ENCODE assay signal across 12 cellular contexts in the genomic region with DNA sequence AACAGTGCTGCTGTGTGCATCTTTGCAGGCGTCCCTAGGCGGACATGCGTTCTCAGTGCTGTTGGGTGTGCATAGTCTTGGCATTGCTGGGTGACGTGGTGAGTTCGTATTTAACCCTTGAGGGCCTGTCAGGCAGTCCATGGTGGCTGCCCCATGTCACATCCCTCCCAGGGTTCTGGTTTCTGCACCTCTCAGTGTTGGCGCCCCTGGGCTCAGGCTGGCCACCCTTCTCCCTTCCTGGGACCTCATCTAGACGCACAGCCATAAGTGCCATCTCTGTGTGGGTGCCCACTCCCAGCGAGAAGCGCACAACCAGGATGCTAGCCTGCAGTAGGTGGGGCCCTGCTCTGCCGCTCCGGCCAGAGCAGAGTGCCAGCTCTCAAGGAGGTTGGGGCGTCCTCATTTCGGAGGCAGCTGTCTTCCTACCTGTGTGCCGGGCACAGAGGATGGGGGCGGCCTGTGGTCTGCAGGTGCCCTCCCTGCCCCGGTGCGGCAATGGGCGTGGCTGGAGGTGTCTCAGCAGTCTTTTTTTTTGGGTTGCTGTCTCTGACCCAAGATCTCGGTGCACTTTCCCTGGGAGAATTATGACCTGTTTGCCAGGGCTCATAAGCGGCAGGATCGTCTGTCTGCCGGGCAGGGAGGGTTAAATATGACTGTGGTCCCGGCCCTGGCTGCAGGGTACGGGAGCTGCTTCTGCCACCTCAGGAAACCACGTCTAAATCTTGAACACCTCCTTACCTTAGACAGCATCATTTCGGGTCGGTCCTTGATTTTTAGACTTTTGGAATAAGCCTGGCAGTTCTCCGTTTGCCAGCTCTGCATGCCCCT. TPM values are rescaled to one million over a fixed set of nuclear protein-coding genes. Genes with fewer than 3 reads are reported as not detected.
DNase-seq lines count a peak whose midpoint lies in the region; ATAC-seq and TF ChIP-seq lines count a peak whose summit lies in the region.
"Had no signal": no experiment of that assay in that cellular context is flagged by ENCODE, and none has a peak within 500 bp of the region (broad histone marks: within the 10 kb centered on the region; RNA-seq: fewer than 3 reads in every experiment).

No MANE protein-coding gene starts in this region.

- 92 to 94% methylated on average over 26 to 28 of the region's 28 CpGs for WGBS in endodermal cell (ENCODE audit: insufficient coverage in 1 of 2, insufficient read length in 1 of 2), 2 experiments

- peak; percentile 32 to 52 (median 46) for ATAC-seq in T-cell (replicated peaks in 1 of 4)
- no peak for ATAC-seq in HG03342 (IDR thresholded peaks at IDR 0.05; ENCODE audit: unreplicated experiment)

- no peaks in the 10 kb centered on the region for H3K4me1 ChIP-seq in endodermal cell (ENCODE audit: control insufficient read depth, insufficient read depth, low read length)

- no peaks in the 10 kb centered on the region for H3K36me3 ChIP-seq in endodermal cell (ENCODE audit: control insufficient read depth, insufficient read depth, low read length)
- H3K36me3 ChIP-seq: colonic mucosa had no signal

- H3K9ac ChIP-seq in endodermal cell (ENCODE audit: extremely low read depth, low read length, poor library complexity, severe bottlenecking), result no peak overlapping the region

- POLR2A ChIA-PET in T-cell (lab: Charles Lee), result no interaction called here

- no peaks in the 10 kb centered on the region for H3K9me3 Mint-ChIP-seq in T-cell
- H3K9me3 Mint-ChIP-seq in endodermal cell, result no peaks in the 10 kb centered on the region

- no peaks in the 10 kb centered on the region for H3K36me3 Mint-ChIP-seq in T-cell
- H3K36me3 Mint-ChIP-seq in endodermal cell (ENCODE audit: low read depth), result peaks cover 3% of the 10 kb centered on the region

- in situ Hi-C loops in G401 (cut with HindIII; ENCODE audit: low sequenced_read_pairs), result no loop called here

- TF ChIP-seq CTCF in endodermal cell (conservative IDR thresholded peaks at IDR 0.05) (no peak), foreskin fibroblast (IDR thresholded peaks at IDR 0.05; ENCODE audit: low read depth, low read length) (no peak)

- CTCF ChIA-PET in T-cell (lab: Charles Lee), result no interaction called here

- H3K4me3 ChIP-seq in endodermal cell (ENCODE audit: low read length) (no peak overlapping the region), foreskin fibroblast (ENCODE audit: low read depth in 1 of 2, low read length in 2 of 2) (no peak overlapping the region)
- H3K4me3 ChIP-seq: colonic mucosa had no signal

- H3K27me3 ChIP-seq in endodermal cell (ENCODE audit: control insufficient read depth, insufficient read depth, low read length, poor library complexity, severe bottlenecking), result no peaks in the 10 kb centered on the region
- H3K27me3 ChIP-seq: colonic mucosa had no signal

- no peak overlapping the region for H3K27ac ChIP-seq in endodermal cell (ENCODE audit: low read depth, low read length)
- H3K27ac ChIP-seq: colonic mucosa had no signal

- H3K27me3 Mint-ChIP-seq in T-cell, result no peaks in the 10 kb centered on the region
- H3K27me3 Mint-ChIP-seq in endodermal cell (ENCODE audit: insufficient read depth), result no peaks in the 10 kb centered on the region

- no peaks in the 10 kb centered on the region for H3K9me3 ChIP-seq in endodermal cell (ENCODE audit: control insufficient read depth, low read length)
- H3K9me3 ChIP-seq: colonic mucosa had no signal

- H3K27ac Mint-ChIP-seq in T-cell (peak overlapping the region; percentile 93 to 98), endodermal cell (no peak overlapping the region)

- DNase-seq in G401 (ENCODE audit: low spot score), result peak; percentile 16
- peak in 4 of 34 experiments; percentile 31 to 47 (median 32) for DNase-seq in T-cell
- peak; percentile 28 for DNase-seq in endodermal cell
- DNase-seq in posterior vena cava (ENCODE audit: low spot score), result peak; percentile 48
- DNase-seq in foreskin fibroblast, result no peak
- DNase-seq in NCI-H524 treated with DMSO at 0.1 percent for 48 hours (lab: John Stamatoyannopoulos, UW), result no peak
- DNase-seq in NK-92 treated with Interleukin-12 subunit alpha and Interleukin-12 subunit beta, amount 100 ng/mL, for 24 hours (lab: John Stamatoyannopoulos, UW), result no peak
- DNase-seq: activated CD8-positive, alpha-beta memory T cell treated with anti-CD3 and anti-CD28 coated beads, Interleukin-2, amount 50 U/mL, for 4 hours; colonic mucosa; glutamatergic neuron; NCI-H524 had no signal

- peak overlapping the region; percentile 91 to 96 (median 91) for H3K4me3 Mint-ChIP-seq in T-cell
- H3K4me3 Mint-ChIP-seq in endodermal cell, result no peak overlapping the region

- H3K4me1 Mint-ChIP-seq in T-cell, result peaks cover 82 to 94% (median 90%) of the 10 kb centered on the region in 3 donors
- H3K4me1 Mint-ChIP-seq in endodermal cell, result peaks cover 30% of the 10 kb centered on the region

- intact Hi-C loops in posterior vena cava (cut with DNase I), result no loop called here

RNA-seq across cellular contexts. Expression of gene INPP5A, which starts 6.5 kb away (rescaled TPM):
- 22.8 and 44.3 TPM in 2 replicates for total RNA-seq in G401 (2014; rRNA removed; shearing (Covaris generic))
- total RNA-seq in T-cell, result 10 to 100 TPM; 20.9 to 23.1 (median 22.9) TPM
- 10 to 100 TPM; 20.7 to 26.7 TPM for total RNA-seq in endodermal cell
- 21.7 TPM for polyA plus RNA-seq in endodermal cell (2013, experiment 1 of 2)
- polyA plus RNA-seq in endodermal cell (2013, experiment 2 of 2), result 20.9 TPM
- total RNA-seq in posterior vena cava, result 100 to 1,000 TPM in 1 of 2 donors, 10 to 100 TPM in 1; 65.2 to 102 TPM

Comparison
In these comparisons a context has a peak if more than half of its experiments do, and no peak if none do; other contexts are left out.
1. DNase-seq: peak in G401 (single experiment), endodermal cell (single experiment) and posterior vena cava (single experiment); none in foreskin fibroblast (0 of 2), NCI-H524 treated with DMSO at 0.1 percent for 48 hours (single experiment) and NK-92 treated with Interleukin-12 subunit alpha and Interleukin-12 subunit beta, amount 100 ng/mL, for 24 hours (single experiment).